Comparison of ENCODE assay signal across 6 cellular contexts in genomic region chr1:42815938-42816599, GRCh38. TPM values are rescaled to one million over a fixed set of nuclear protein-coding genes. Genes with fewer than 3 reads are reported as not detected.
DNase-seq lines count a peak whose midpoint lies in the region; ATAC-seq and TF ChIP-seq lines count a peak whose summit lies in the region.

No MANE protein-coding gene starts in this region.

- peaks cover 30% of the 10 kb centered on the region for H3K4me1 Mint-ChIP-seq in stimulated activated naive CD8-positive, alpha-beta T cell treated with anti-CD3 and anti-CD28 coated beads, Interleukin-15, amount 100 ng/mL, for 72 hours

- H3K4me1 ChIP-seq in Peyer's patch (peaks cover 0 to 7% (median 2%) of the 10 kb centered on the region in 4 donors), fibroblast of lung (ENCODE audit: control insufficient read depth, extremely low read depth, insufficient read depth, low read length) (peaks cover 2% of the 10 kb centered on the region)

- H3K27me3 ChIP-seq in Peyer's patch (no peaks in the 10 kb centered on the region), fibroblast of lung (ENCODE audit: control insufficient read depth, insufficient read depth, low read length) (no peaks in the 10 kb centered on the region)

- peaks cover 2% of the 10 kb centered on the region for H3K79me2 ChIP-seq in fibroblast of lung (ENCODE audit: control insufficient read depth, insufficient read depth, low read length)

- ATAC-seq in GM18909 (IDR thresholded peaks at IDR 0.05; ENCODE audit: poor library complexity, unreplicated experiment): peak; percentile 9
- ATAC-seq in stimulated activated naive CD8-positive, alpha-beta T cell treated with anti-CD3 and anti-CD28 coated beads, Interleukin-15, amount 100 ng/mL, for 72 hours: peak; percentile 8

- DNase-seq in Peyer's patch (no peak), fibroblast of lung (ENCODE audit: low read depth in 2 of 2) (peak; percentile 7 to 11), globus pallidus (ENCODE audit: low spot score) (no peak)
- DNase-seq in stimulated activated naive CD8-positive, alpha-beta T cell treated with anti-CD3 and anti-CD28 coated beads, Interleukin-15, amount 100 ng/mL, for 72 hours: peak in 1 of 2 donors; percentile 14
- DNase-seq in activated CD8-positive, alpha-beta memory T cell treated with anti-CD3 and anti-CD28 coated beads for 24 hours: no peak

- H3K27ac ChIP-seq in Peyer's patch (peak overlapping the region; percentile 92 to 98 (median 96)), fibroblast of lung (ENCODE audit: insufficient read depth, low read length) (peak overlapping the region; percentile 76)

- H3K4me2 ChIP-seq in fibroblast of lung (ENCODE audit: extremely low read depth, insufficient read depth, low read length): peak overlapping the region; percentile 98

- peak overlapping the region; percentile 91 to 92 for H3K4me3 Mint-ChIP-seq in stimulated activated naive CD8-positive, alpha-beta T cell treated with anti-CD3 and anti-CD28 coated beads, Interleukin-15, amount 100 ng/mL, for 72 hours

- no peaks in the 10 kb centered on the region for H3K27me3 Mint-ChIP-seq in stimulated activated naive CD8-positive, alpha-beta T cell treated with anti-CD3 and anti-CD28 coated beads, Interleukin-15, amount 100 ng/mL, for 72 hours

- TF ChIP-seq POLR2A in Peyer's patch (IDR thresholded peaks at IDR 0.05): no peak

- no peak for TF ChIP-seq CTCF in Peyer's patch (IDR thresholded peaks at IDR 0.05)
- TF ChIP-seq CTCF in fibroblast of lung (conservative IDR thresholded peaks at IDR 0.05 in 1 of 2, IDR thresholded peaks at IDR 0.05 in 1 of 2; ENCODE audit: low read depth in 1 of 2, low read length in 2 of 2): no peak

- H3K36me3 ChIP-seq in Peyer's patch (no peaks in the 10 kb centered on the region), fibroblast of lung (ENCODE audit: control insufficient read depth, insufficient read depth, low read length) (no peaks in the 10 kb centered on the region)

- H4K20me1 ChIP-seq in fibroblast of lung (ENCODE audit: control insufficient read depth, extremely low read depth, insufficient read depth, low read length): no peaks in the 10 kb centered on the region

- H3K27ac Mint-ChIP-seq in stimulated activated naive CD8-positive, alpha-beta T cell treated with anti-CD3 and anti-CD28 coated beads, Interleukin-15, amount 100 ng/mL, for 72 hours: peak overlapping the region; percentile 23 to 87

- H3K9me3 ChIP-seq in Peyer's patch (no peaks in the 10 kb centered on the region), fibroblast of lung (ENCODE audit: control insufficient read depth, insufficient read depth, low read depth, low read length) (no peaks in the 10 kb centered on the region)

- H3K9me3 Mint-ChIP-seq in stimulated activated naive CD8-positive, alpha-beta T cell treated with anti-CD3 and anti-CD28 coated beads, Interleukin-15, amount 100 ng/mL, for 72 hours: no peaks in the 10 kb centered on the region

- peak overlapping the region; percentile 64 to 95 (median 80) for H3K4me3 ChIP-seq in Peyer's patch
- H3K4me3 ChIP-seq in fibroblast of lung (replicated peaks in 1 of 4; ENCODE audit: control extremely low read depth in 1 of 4, insufficient read depth in 1 of 4, low read depth in 3 of 4, low read length in 4 of 4): peak overlapping the region; percentile 59 to 79 (median 66)

- H3K9ac ChIP-seq in fibroblast of lung (ENCODE audit: insufficient read depth, low read length): peak overlapping the region; percentile 38

- H2AFZ ChIP-seq in fibroblast of lung (ENCODE audit: low read length): peak overlapping the region; percentile 88

RNA-seq across cellular contexts. Expression of gene ERMAP, which starts 0.9 kb away (rescaled TPM):
- 10 to 100 TPM; 11.2 to 15.3 (median 13.6) TPM for total RNA-seq in Peyer's patch
- total RNA-seq in fibroblast of lung: 17.2 and 37.2 TPM in 2 replicates
- 16.3 and 19.4 TPM in 2 replicates for polyA plus RNA-seq in fibroblast of lung
- 8.3 and 9.4 TPM in 2 replicates for polyA plus RNA-seq in fibroblast of lung (2012)
- polyA minus RNA-seq in fibroblast of lung (ENCODE audit: low replicate concordance): 11.4 and 13.2 TPM in 2 replicates

RNA-seq across cellular contexts. Expression of gene SVBP, which starts 1.1 kb away (rescaled TPM):
- total RNA-seq in Peyer's patch (10 to 100 TPM in 3 of 4 donors, not detected in 1; 12.2 to 16.8 (median 16.6) TPM), fibroblast of lung (21.6 and 24.9 TPM in 2 replicates)
- 20.9 and 33.4 TPM in 2 replicates for polyA plus RNA-seq in fibroblast of lung
- 21.5 and 30.2 TPM in 2 replicates for polyA plus RNA-seq in fibroblast of lung (2012)
- not detected in 2 replicates for polyA minus RNA-seq in fibroblast of lung (ENCODE audit: low replicate concordance)

RNA-seq across cellular contexts. Expression of gene ZNF691, which starts 30.3 kb away (rescaled TPM):
- 10 to 100 TPM in 3 of 4 donors, 1 to 10 TPM in 1; 3.3 to 19.0 (median 10.8) TPM for total RNA-seq in Peyer's patch
- total RNA-seq in fibroblast of lung: 9.0 and 11.1 TPM in 2 replicates
- 5.8 TPM in 2 replicates for polyA plus RNA-seq in fibroblast of lung
- polyA plus RNA-seq in fibroblast of lung (2012): 4.1 and 4.6 TPM in 2 replicates
- 1.3 and 10.6 TPM in 2 replicates for polyA minus RNA-seq in fibroblast of lung (ENCODE audit: low replicate concordance)

RNA-seq across cellular contexts. Expression of gene TMEM269, which starts 31.3 kb away (rescaled TPM):
- total RNA-seq in Peyer's patch: not detected
- 0.17 TPM in 1 of 2 replicates, not detected in the other for total RNA-seq in fibroblast of lung
- polyA plus RNA-seq in fibroblast of lung: 0.06 and 0.10 TPM in 2 replicates
- 0.03 TPM in 1 of 2 replicates, not detected in the other for polyA plus RNA-seq in fibroblast of lung (2012)
- polyA minus RNA-seq in fibroblast of lung (ENCODE audit: low replicate concordance): not detected in 2 replicates

RNA-seq across cellular contexts. Expression of gene C1orf50, which starts 49.0 kb away (rescaled TPM):
- total RNA-seq in Peyer's patch: 10 to 100 TPM in 1 of 4 donors, 1 to 10 TPM in 3; 1.7 to 11.6 (median 4.4) TPM
- total RNA-seq in fibroblast of lung: 4.4 and 5.9 TPM in 2 replicates
- 7.8 and 9.5 TPM in 2 replicates for polyA plus RNA-seq in fibroblast of lung
- polyA plus RNA-seq in fibroblast of lung (2012): 2.9 and 3.0 TPM in 2 replicates
- polyA minus RNA-seq in fibroblast of lung (ENCODE audit: low replicate concordance): 1.4 and 1.9 TPM in 2 replicates

Comparison
In these comparisons a context has a peak if more than half of its experiments do, and no peak if none do; other contexts are left out.
1. DNase-seq: peak in fibroblast of lung (2 of 2); none in Peyer's patch (0 of 3), activated CD8-positive, alpha-beta memory T cell treated with anti-CD3 and anti-CD28 coated beads for 24 hours (single experiment) and globus pallidus (single experiment).